12 cellular contexts compared by ENCODE assay signal in genomic region chr4:71907782-71908181, GRCh38.
DNase-seq lines count a peak whose midpoint lies in the region; ATAC-seq and TF ChIP-seq lines count a peak whose summit lies in the region.
"Had no signal": no experiment of that assay in that cellular context is flagged by ENCODE, and none has a peak within 500 bp of the region (broad histone marks: within the 10 kb centered on the region; RNA-seq: fewer than 3 reads in every experiment).

No MANE protein-coding gene starts in this region.

- H3K27me3 ChIP-seq in right atrium auricular region, result no peaks in the 10 kb centered on the region

- no peak overlapping the region for H3K4me3 ChIP-seq in right atrium auricular region

- H3K4me1 ChIP-seq in right atrium auricular region, result no peaks in the 10 kb centered on the region

- no peaks in the 10 kb centered on the region for H3K36me3 ChIP-seq in right atrium auricular region

- no peaks in the 10 kb centered on the region for H3K9me3 ChIP-seq in right atrium auricular region

- no peak for TF ChIP-seq CTCF in right atrium auricular region (IDR thresholded peaks at IDR 0.05)

- H3K27ac ChIP-seq in right atrium auricular region, result no peak overlapping the region

- intact Hi-C loops in posterior cingulate gyrus (cut with DNase I), result no loop called here

- peak; percentile 90 for ATAC-seq in GM18867 (IDR thresholded peaks at IDR 0.05; ENCODE audit: unreplicated experiment)
- ATAC-seq in GM21786 (IDR thresholded peaks at IDR 0.05; ENCODE audit: unreplicated experiment), result peak; percentile 89
- peak; percentile 82 for ATAC-seq in HG03378 (IDR thresholded peaks at IDR 0.05; ENCODE audit: unreplicated experiment)

- peak; percentile 3 for DNase-seq in left kidney (ENCODE audit: low read depth, low spot score)
- no peak for DNase-seq in posterior cingulate gyrus
- no peak for DNase-seq in NCI-H2227 treated with DMSO at 0.1 percent for 48 hours (lab: John Stamatoyannopoulos, UW)
- DNase-seq in hippocampal formation (lab: John Stamatoyannopoulos, UW), result no peak
- DNase-seq in right atrium auricular region (ENCODE audit: low spot score), result no peak
- DNase-seq: activated gamma-delta T cell, H9, NCI-H1092 treated with DMSO at 0.1 percent for 48 hours, NCI-H226 had no signal
